ENCODE assay signal across 34 cellular contexts in genomic region chr21:41825881-41826280, GRCh38. TPM values are rescaled to one million over a fixed set of nuclear protein-coding genes. Genes with fewer than 3 reads are reported as not detected.
"Had no signal": no experiment of that assay in that cellular context is flagged by ENCODE, and none has a peak within 500 bp of the region (broad histone marks: within the 10 kb centered on the region; RNA-seq: fewer than 3 reads in every experiment).

No MANE protein-coding gene starts in this region.

- H3K27ac Mint-ChIP-seq: activated B cell treated with CpG ODN at 0.5 μM for 24 hours; activated CD4-positive, alpha-beta memory T cell treated with anti-CD3 and anti-CD28 coated beads for 36 hours; activated CD4-positive, alpha-beta T cell treated with anti-CD3 and anti-CD28 coated beads, Interleukin-2, amount 10 ng/mL, durations not matched to agents 24 days and 14 days; activated CD8-positive, alpha-beta T cell treated with anti-CD3 and anti-CD28 coated beads for 36 hours; activated naive CD4-positive, alpha-beta T cell treated with anti-CD3 and anti-CD28 coated beads, Interleukin-2, amount 50 U/mL, for 72 hours; activated naive CD8-positive, alpha-beta T cell treated with anti-CD3 and anti-CD28 coated beads, Interleukin-2, amount 10 ng/mL, durations not matched to agents 7 days and 5 days; activated T-cell treated with anti-CD3 and anti-CD28 coated beads, Interleukin-2, amount 50 U/mL, for 72 hours; activated T-helper 1 cell treated with anti-CD3 and anti-CD28 coated beads, Interleukin-12 subunit alpha, Interleukin-12 subunit beta, Interleukin-2, Interleukin-4 antibody, amounts not matched to agents 30 ng/mL and 10 ng/mL and 1 ng/mL, durations not matched to agents 14 hours and 24 hours and 36 hours; activated T-helper 17 cell treated with anti-CD3 and anti-CD28 coated beads, Interleukin-2, amount 50 U/mL, for 72 hours; T-helper 1 cell treated with Interleukin-12 subunit alpha and Interleukin-12 subunit beta and Interleukin-4 antibody, amounts not matched to agents 30 μg/mL and 1 μg/mL, for 36 hours; T-helper 2 cell treated with Interferon-gamma antibody and Interleukin-4, amounts not matched to agents 5 μg/mL and 100 μg/mL, for 36 hours had no signal

- H3K27me3 Mint-ChIP-seq: activated B cell treated with CpG ODN at 0.5 μM for 24 hours; activated CD4-positive, alpha-beta memory T cell treated with anti-CD3 and anti-CD28 coated beads for 36 hours; activated CD4-positive, alpha-beta T cell treated with anti-CD3 and anti-CD28 coated beads, Interleukin-2, amount 10 ng/mL, durations not matched to agents 24 days and 14 days; activated CD8-positive, alpha-beta T cell treated with anti-CD3 and anti-CD28 coated beads for 36 hours; activated naive CD8-positive, alpha-beta T cell treated with anti-CD3 and anti-CD28 coated beads, Interleukin-2, amount 10 ng/mL, durations not matched to agents 7 days and 5 days; activated T-helper 17 cell treated with anti-CD3 and anti-CD28 coated beads, Interleukin-2, amount 50 U/mL, for 72 hours had no signal

- H3K9me3 Mint-ChIP-seq: activated B cell treated with CpG ODN at 0.5 μM for 24 hours; activated CD4-positive, alpha-beta memory T cell treated with anti-CD3 and anti-CD28 coated beads for 36 hours; activated CD4-positive, alpha-beta T cell treated with anti-CD3 and anti-CD28 coated beads, Interleukin-2, amount 10 ng/mL, durations not matched to agents 24 days and 14 days; activated CD8-positive, alpha-beta T cell treated with anti-CD3 and anti-CD28 coated beads for 36 hours; activated naive CD4-positive, alpha-beta T cell treated with anti-CD3 and anti-CD28 coated beads, Interleukin-2, amount 50 U/mL, for 72 hours; activated naive CD8-positive, alpha-beta T cell treated with anti-CD3 and anti-CD28 coated beads, Interleukin-2, amount 10 ng/mL, durations not matched to agents 7 days and 5 days; activated T-cell treated with anti-CD3 and anti-CD28 coated beads, Interleukin-2, amount 50 U/mL, for 4 hours; activated T-cell treated with anti-CD3 and anti-CD28 coated beads, Interleukin-2, amount 50 U/mL, for 72 hours; activated T-helper 1 cell treated with anti-CD3 and anti-CD28 coated beads, Interleukin-12 subunit alpha, Interleukin-12 subunit beta, Interleukin-2, Interleukin-4 antibody, amounts not matched to agents 30 ng/mL and 10 ng/mL and 1 ng/mL, durations not matched to agents 14 hours and 24 hours and 36 hours; activated T-helper 17 cell treated with anti-CD3 and anti-CD28 coated beads, Interleukin-2, amount 50 U/mL, for 72 hours; T-helper 1 cell treated with Interleukin-12 subunit alpha and Interleukin-12 subunit beta and Interleukin-4 antibody, amounts not matched to agents 30 μg/mL and 1 μg/mL, for 36 hours; T-helper 2 cell treated with Interferon-gamma antibody and Interleukin-4, amounts not matched to agents 5 μg/mL and 100 μg/mL, for 36 hours had no signal

- H3K4me3 Mint-ChIP-seq: activated B cell treated with CpG ODN at 0.5 μM for 24 hours; activated CD4-positive, alpha-beta memory T cell treated with anti-CD3 and anti-CD28 coated beads for 36 hours; activated CD4-positive, alpha-beta T cell treated with anti-CD3 and anti-CD28 coated beads, Interleukin-2, amount 10 ng/mL, durations not matched to agents 24 days and 14 days; activated CD8-positive, alpha-beta T cell treated with anti-CD3 and anti-CD28 coated beads for 36 hours; activated naive CD8-positive, alpha-beta T cell treated with anti-CD3 and anti-CD28 coated beads, Interleukin-2, amount 10 ng/mL, durations not matched to agents 7 days and 5 days; activated T-cell treated with anti-CD3 and anti-CD28 coated beads, Interleukin-2, amount 50 U/mL, for 4 hours; activated T-cell treated with anti-CD3 and anti-CD28 coated beads, Interleukin-2, amount 50 U/mL, for 72 hours; activated T-helper 1 cell treated with anti-CD3 and anti-CD28 coated beads, Interleukin-12 subunit alpha, Interleukin-12 subunit beta, Interleukin-2, Interleukin-4 antibody, amounts not matched to agents 30 ng/mL and 10 ng/mL and 1 ng/mL, durations not matched to agents 14 hours and 24 hours and 36 hours; activated T-helper 17 cell treated with anti-CD3 and anti-CD28 coated beads, Interleukin-2, amount 50 U/mL, for 72 hours; T-helper 1 cell treated with Interleukin-12 subunit alpha and Interleukin-12 subunit beta and Interleukin-4 antibody, amounts not matched to agents 30 μg/mL and 1 μg/mL, for 36 hours; T-helper 2 cell treated with Interferon-gamma antibody and Interleukin-4, amounts not matched to agents 5 μg/mL and 100 μg/mL, for 36 hours had no signal

- H3K27ac ChIP-seq: adrenal gland, body of pancreas, brain microvascular endothelial cell, breast epithelium, VCaP had no signal

- ATAC-seq: activated CD8-positive, alpha-beta T cell treated with anti-CD3 and anti-CD28 coated beads for 36 hours; activated naive CD4-positive, alpha-beta T cell treated with anti-CD3 and anti-CD28 coated beads, Interleukin-2, amount 50 U/mL, for 72 hours; activated T-cell treated with anti-CD3 and anti-CD28 coated beads, Interleukin-2, amount 50 U/mL, for 4 hours; activated T-cell treated with anti-CD3 and anti-CD28 coated beads, Interleukin-2, amount 50 U/mL, for 72 hours; activated T-helper 17 cell treated with anti-CD3 and anti-CD28 coated beads, Interleukin-2, amount 50 U/mL, for 72 hours; body of pancreas had no signal

- H3K4me3 ChIP-seq: adrenal gland, body of pancreas, breast epithelium had no signal

- H3K4me1 ChIP-seq: adrenal gland, body of pancreas, breast epithelium had no signal

- H3K27me3 ChIP-seq: adrenal gland, body of pancreas, brain microvascular endothelial cell, breast epithelium had no signal

- H3K4me1 Mint-ChIP-seq: activated B cell treated with CpG ODN at 0.5 μM for 24 hours; activated CD4-positive, alpha-beta T cell treated with anti-CD3 and anti-CD28 coated beads, Interleukin-2, amount 10 ng/mL, durations not matched to agents 24 days and 14 days; activated naive CD8-positive, alpha-beta T cell treated with anti-CD3 and anti-CD28 coated beads, Interleukin-2, amount 10 ng/mL, durations not matched to agents 7 days and 5 days; activated T-helper 17 cell treated with anti-CD3 and anti-CD28 coated beads, Interleukin-2, amount 50 U/mL, for 72 hours had no signal

- H3K36me3 Mint-ChIP-seq: activated naive CD4-positive, alpha-beta T cell treated with anti-CD3 and anti-CD28 coated beads, Interleukin-2, amount 50 U/mL, for 72 hours; activated naive CD8-positive, alpha-beta T cell treated with anti-CD3 and anti-CD28 coated beads, Interleukin-2, amount 10 ng/mL, durations not matched to agents 7 days and 5 days had no signal

- H3K9me3 ChIP-seq: adrenal gland, body of pancreas, breast epithelium had no signal

- DNase-seq: activated B cell treated with CpG ODN at 0.5 μM for 24 hours; activated CD4-positive, alpha-beta memory T cell treated with anti-CD3 and anti-CD28 coated beads for 36 hours; activated CD4-positive, alpha-beta T cell treated with anti-CD3 and anti-CD28 coated beads for 4 hours; activated CD4-positive, alpha-beta T cell treated with anti-CD3 and anti-CD28 coated beads, Interleukin-2, amount 10 ng/mL, durations not matched to agents 24 days and 14 days; activated CD4-positive, alpha-beta T cell treated with anti-CD3 and anti-CD28 coated beads, Interleukin-2, amount 50 U/mL, for 1 hour; activated CD4-positive, alpha-beta T cell treated with anti-CD3 and anti-CD28 coated beads, Interleukin-2, amount 50 U/mL, for 4 hours; activated CD4-positive, CD25-positive, alpha-beta regulatory T cell treated with anti-CD3 and anti-CD28 coated beads, Interleukin-2, amount 50 U/mL, for 72 hours; activated CD8-positive, alpha-beta memory T cell treated with anti-CD3 and anti-CD28 coated beads, Interleukin-2, amount 50 U/mL, for 4 hours; activated CD8-positive, alpha-beta T cell treated with anti-CD3 and anti-CD28 coated beads for 36 hours; activated effector memory CD4-positive, alpha-beta T cell treated with anti-CD3 and anti-CD28 coated beads, Interleukin-2, amount 50 U/mL, for 16 hours; activated gamma-delta T cell treated with Interleukin-2 at 50 U/mL for 16 hours; activated naive CD4-positive, alpha-beta T cell; activated naive CD4-positive, alpha-beta T cell treated with anti-CD3 and anti-CD28 coated beads, Interleukin-2, amount 50 U/mL, for 16 hours; activated naive CD8-positive, alpha-beta T cell treated with anti-CD3 and anti-CD28 coated beads, Interleukin-2, amount 10 ng/mL, durations not matched to agents 7 days and 5 days; activated T-cell treated with anti-CD3 and anti-CD28 coated beads for 4 hours; activated T-cell treated with anti-CD3 and anti-CD28 coated beads, Interleukin-2, amount 50 U/mL, for 1 hour; activated T-cell treated with anti-CD3 and anti-CD28 coated beads, Interleukin-2, amount 50 U/mL, for 4 hours; activated T-cell treated with anti-CD3 and anti-CD28 coated beads, Interleukin-2, amount 50 U/mL, for 72 hours; adrenal gland; amniotic stem cell; body of pancreas; brain microvascular endothelial cell; central memory CD4-positive, alpha-beta T cell; SW 1271; T-helper 1 cell; T-helper 2 cell; T-helper 9 cell had no signal

- H3K36me3 ChIP-seq: breast epithelium had no signal

RNA-seq across cellular contexts. Expression of gene RIPK4, which starts 59.0 kb away (rescaled TPM):
- total RNA-seq: activated CD4-positive, alpha-beta T cell treated with anti-CD3 and anti-CD28 coated beads, Interleukin-2, amount 10 ng/mL, durations not matched to agents 24 days and 14 days; activated T-helper 1 cell treated with anti-CD3 and anti-CD28 coated beads, Interleukin-12 subunit alpha, Interleukin-12 subunit beta, Interleukin-2, Interleukin-4 antibody, amounts not matched to agents 30 ng/mL and 10 ng/mL and 1 ng/mL, durations not matched to agents 14 hours and 24 hours and 36 hours had no signal
